17 cellular contexts compared by ENCODE assay signal in genomic region chr3:169072494-169072893, GRCh38.
"Had no signal": no experiment of that assay in that cellular context is flagged by ENCODE, and none has a peak within 500 bp of the region (broad histone marks: within the 10 kb centered on the region; RNA-seq: fewer than 3 reads in every experiment).

No MANE protein-coding gene starts in this region.

- H3K27me3 ChIP-seq: body of pancreas, upper lobe of left lung had no signal

- H3K9me3 ChIP-seq: body of pancreas, prostate gland, upper lobe of left lung had no signal

- H3K4me1 ChIP-seq: body of pancreas, prostate gland, upper lobe of left lung had no signal

- H3K4me3 ChIP-seq: body of pancreas, lung, prostate gland, upper lobe of left lung had no signal

- H3K9me3 Mint-ChIP-seq: activated CD4-positive, alpha-beta T cell treated with anti-CD3 and anti-CD28 coated beads, Interleukin-2, amount 10 ng/mL, durations not matched to agents 24 days and 14 days; dendritic cell treated with granulocyte-macrophage colony-stimulating factor and Interleukin-4, amounts not matched to agents 40 ng/mL and 50 ng/mL, for 4 days; stimulated activated naive CD8-positive, alpha-beta T cell treated with anti-CD3 and anti-CD28 coated beads, Interleukin-15, Interleukin-2, amounts not matched to agents 100 ng/mL and 50 ng/mL, for 24 hours had no signal

- H3K36me3 ChIP-seq: prostate gland, upper lobe of left lung had no signal

- H3K27me3 Mint-ChIP-seq: activated CD4-positive, alpha-beta T cell treated with anti-CD3 and anti-CD28 coated beads, Interleukin-2, amount 10 ng/mL, durations not matched to agents 24 days and 14 days; central memory CD8-positive, alpha-beta T cell; dendritic cell treated with granulocyte-macrophage colony-stimulating factor and Interleukin-4, amounts not matched to agents 40 ng/mL and 50 ng/mL, for 4 days; effector memory CD8-positive, alpha-beta T cell; stimulated activated naive CD8-positive, alpha-beta T cell treated with anti-CD3 and anti-CD28 coated beads, Interleukin-15, Interleukin-2, amounts not matched to agents 100 ng/mL and 50 ng/mL, for 24 hours had no signal

- ATAC-seq: body of pancreas; effector memory CD8-positive, alpha-beta T cell; left colon; naive thymus-derived CD8-positive, alpha-beta T cell; sciatic nerve had no signal

- H3K36me3 Mint-ChIP-seq: naive thymus-derived CD8-positive, alpha-beta T cell had no signal

- H3K4me1 Mint-ChIP-seq: activated CD4-positive, alpha-beta T cell treated with anti-CD3 and anti-CD28 coated beads, Interleukin-2, amount 10 ng/mL, durations not matched to agents 24 days and 14 days; central memory CD8-positive, alpha-beta T cell; naive thymus-derived CD8-positive, alpha-beta T cell had no signal

- H3K27ac ChIP-seq: body of pancreas, prostate gland, upper lobe of left lung had no signal

- H3K4me3 Mint-ChIP-seq: activated CD4-positive, alpha-beta T cell treated with anti-CD3 and anti-CD28 coated beads, Interleukin-2, amount 10 ng/mL, durations not matched to agents 24 days and 14 days; central memory CD8-positive, alpha-beta T cell; dendritic cell treated with granulocyte-macrophage colony-stimulating factor and Interleukin-4, amounts not matched to agents 40 ng/mL and 50 ng/mL, for 4 days; effector memory CD8-positive, alpha-beta T cell; naive thymus-derived CD8-positive, alpha-beta T cell; stimulated activated naive CD8-positive, alpha-beta T cell treated with anti-CD3 and anti-CD28 coated beads, Interleukin-15, Interleukin-2, amounts not matched to agents 100 ng/mL and 50 ng/mL, for 24 hours had no signal

- H3K27ac Mint-ChIP-seq: activated CD4-positive, alpha-beta T cell treated with anti-CD3 and anti-CD28 coated beads, Interleukin-2, amount 10 ng/mL, durations not matched to agents 24 days and 14 days; dendritic cell treated with granulocyte-macrophage colony-stimulating factor and Interleukin-4, amounts not matched to agents 40 ng/mL and 50 ng/mL, for 4 days; effector memory CD8-positive, alpha-beta T cell; naive thymus-derived CD8-positive, alpha-beta T cell; stimulated activated naive CD8-positive, alpha-beta T cell treated with anti-CD3 and anti-CD28 coated beads, Interleukin-15, Interleukin-2, amounts not matched to agents 100 ng/mL and 50 ng/mL, for 24 hours had no signal

- DNase-seq: activated CD4-positive, alpha-beta T cell treated with anti-CD3 and anti-CD28 coated beads, Interleukin-2, amount 10 ng/mL, durations not matched to agents 24 days and 14 days; activated naive CD4-positive, alpha-beta T cell treated with Interleukin-2 at 50 U/mL for 16 hours; body of pancreas; effector memory CD8-positive, alpha-beta T cell; glutamatergic neuron; left colon; naive thymus-derived CD8-positive, alpha-beta T cell; nucleus accumbens; stimulated activated CD4-positive, alpha-beta T cell treated with anti-CD3 and anti-CD28 coated beads, Interleukin-12 subunit alpha, Interleukin-12 subunit beta, amount 100 ng/mL, for 4 hours; stimulated activated CD4-positive, alpha-beta T cell treated with anti-CD3 and anti-CD28 coated beads, Interleukin-4, amount 100 ng/mL, for 1 hour; upper lobe of left lung had no signal
